In genomic region chr1:46467183-46467504, GRCh38 we compare ENCODE assay signal across 10 cellular contexts. TPM values are rescaled to one million over a fixed set of nuclear protein-coding genes. Genes with fewer than 3 reads are reported as not detected.
A peak's percentile ranks its signal among the peaks of the same experiment; 100 is the strongest.
DNase-seq lines count a peak whose midpoint lies in the region; ATAC-seq and TF ChIP-seq lines count a peak whose summit lies in the region.
"Had no signal": no experiment of that assay in that cellular context is flagged by ENCODE, and none has a peak within 500 bp of the region (broad histone marks: within the 10 kb centered on the region; RNA-seq: fewer than 3 reads in every experiment).

No MANE protein-coding gene starts in this region.

- peak overlapping the region; percentile 51 to 72 (median 63) for H3K4me3 ChIP-seq in heart left ventricle
- peak overlapping the region in 1 of 2 donors; percentile 64 for H3K4me3 ChIP-seq in right atrium auricular region
- peak overlapping the region; percentile 49 for H3K4me3 ChIP-seq in brain microvascular endothelial cell (ENCODE audit: low read depth, low read length)
- peak overlapping the region; percentile 43 to 45 for H3K4me3 ChIP-seq in uterus

- no peaks in the 10 kb centered on the region for H3K9me3 ChIP-seq in heart left ventricle
- H3K9me3 ChIP-seq in right atrium auricular region: no peaks in the 10 kb centered on the region
- no peaks in the 10 kb centered on the region for H3K9me3 ChIP-seq in uterus

- H3K27me3 ChIP-seq in heart left ventricle: peaks cover 0 to 54% (median 11%) of the 10 kb centered on the region in 9 donors
- no peaks in the 10 kb centered on the region for H3K27me3 ChIP-seq in right atrium auricular region
- peaks cover 47% of the 10 kb centered on the region for H3K27me3 ChIP-seq in brain microvascular endothelial cell (replicated peaks)
- H3K27me3 ChIP-seq in uterus: no peaks in the 10 kb centered on the region

- peak in 1 of 5 donors; percentile 37 for DNase-seq in heart left ventricle
- no peak for DNase-seq in right atrium auricular region (ENCODE audit: low spot score)
- no peak for DNase-seq in brain microvascular endothelial cell
- no peak for DNase-seq in mesothelial cell of epicardium (ENCODE audit: low spot score in 2 of 2, unreplicated experiment in 2 of 2)
- no peak for DNase-seq in uterus
- no peak for DNase-seq in NCI-H2196 (lab: John Stamatoyannopoulos, UW; ENCODE audit: unreplicated experiment)
- DNase-seq: activated CD4-positive, alpha-beta T cell treated with anti-CD3 and anti-CD28 coated beads for 1 hour; HCEC 1CT had no signal

- ATAC-seq in heart left ventricle (no peak), GM18907 (IDR thresholded peaks at IDR 0.05; ENCODE audit: unreplicated experiment) (no peak), HG03097 (IDR thresholded peaks at IDR 0.05; ENCODE audit: low FRiP score, unreplicated experiment) (no peak)

- peaks cover 96% of the 10 kb centered on the region for H3K27me3 Mint-ChIP-seq in mesothelial cell of epicardium (ENCODE audit: low read depth)

- peak overlapping the region; percentile 70 for H3K4me3 Mint-ChIP-seq in mesothelial cell of epicardium

- H3K9me3 Mint-ChIP-seq in mesothelial cell of epicardium: no peaks in the 10 kb centered on the region

- no peaks in the 10 kb centered on the region for H3K36me3 Mint-ChIP-seq in mesothelial cell of epicardium

- no peak for TF ChIP-seq CTCF in heart left ventricle (IDR thresholded peaks at IDR 0.05)
- no peak for TF ChIP-seq CTCF in right atrium auricular region (IDR thresholded peaks at IDR 0.05)
- no peak for TF ChIP-seq CTCF in brain microvascular endothelial cell (IDR thresholded peaks at IDR 0.05; ENCODE audit: low read depth, low read length, missing control alignments)
- TF ChIP-seq CTCF in mesothelial cell of epicardium (IDR thresholded peaks at IDR 0.05; ENCODE audit: unreplicated experiment): no peak
- no peak for TF ChIP-seq CTCF in uterus (IDR thresholded peaks at IDR 0.05)

- no peak for TF ChIP-seq POLR2A in heart left ventricle (IDR thresholded peaks at IDR 0.05)
- TF ChIP-seq POLR2A in uterus (IDR thresholded peaks at IDR 0.05): no peak

- in situ Hi-C loops in brain microvascular endothelial cell (cut with HindIII; ENCODE audit: low pct_ligation_motif_present, low sequenced_read_pairs): no loop called here

- intact Hi-C loops in heart left ventricle (cut with DNase I): no loop called here
- intact Hi-C loops in uterus (cut with DNase I; ENCODE audit: low total_unique reads): no loop called here

- H3K36me3 ChIP-seq in heart left ventricle: no peaks in the 10 kb centered on the region
- H3K36me3 ChIP-seq in right atrium auricular region: no peaks in the 10 kb centered on the region
- H3K36me3 ChIP-seq in brain microvascular endothelial cell (replicated peaks): no peaks in the 10 kb centered on the region
- no peaks in the 10 kb centered on the region for H3K36me3 ChIP-seq in uterus

- H3K27ac Mint-ChIP-seq in mesothelial cell of epicardium: no peak overlapping the region

- 45 to 55% (median 47%) methylated on average over 8 of the region's 8 CpGs for WGBS in heart left ventricle, 4 donors

- H3K4me1 ChIP-seq in heart left ventricle (peaks cover 0 to 16% (median 5%) of the 10 kb centered on the region in 12 donors), right atrium auricular region (peaks cover 0 to 9% of the 10 kb centered on the region in 2 donors), uterus (no peaks in the 10 kb centered on the region)

- H3K27ac ChIP-seq in heart left ventricle: no peak overlapping the region
- no peak overlapping the region for H3K27ac ChIP-seq in right atrium auricular region
- no peak overlapping the region for H3K27ac ChIP-seq in brain microvascular endothelial cell
- H3K27ac ChIP-seq in uterus: no peak overlapping the region

- H3K4me1 Mint-ChIP-seq in mesothelial cell of epicardium: peaks cover 6% of the 10 kb centered on the region

RNA-seq across cellular contexts. Expression of gene DMBX1, which starts 22.5 kb away (rescaled TPM):
- total RNA-seq in heart left ventricle (not detected), right atrium auricular region (not detected), mesothelial cell of epicardium (not detected in 3 replicates), uterus (under 1 TPM in 1 of 4 donors, not detected in 3; 0.07 TPM)
- not detected for polyA plus RNA-seq in heart left ventricle
